Comparison of ENCODE assay signal across 1 cellular context in the genomic region with DNA sequence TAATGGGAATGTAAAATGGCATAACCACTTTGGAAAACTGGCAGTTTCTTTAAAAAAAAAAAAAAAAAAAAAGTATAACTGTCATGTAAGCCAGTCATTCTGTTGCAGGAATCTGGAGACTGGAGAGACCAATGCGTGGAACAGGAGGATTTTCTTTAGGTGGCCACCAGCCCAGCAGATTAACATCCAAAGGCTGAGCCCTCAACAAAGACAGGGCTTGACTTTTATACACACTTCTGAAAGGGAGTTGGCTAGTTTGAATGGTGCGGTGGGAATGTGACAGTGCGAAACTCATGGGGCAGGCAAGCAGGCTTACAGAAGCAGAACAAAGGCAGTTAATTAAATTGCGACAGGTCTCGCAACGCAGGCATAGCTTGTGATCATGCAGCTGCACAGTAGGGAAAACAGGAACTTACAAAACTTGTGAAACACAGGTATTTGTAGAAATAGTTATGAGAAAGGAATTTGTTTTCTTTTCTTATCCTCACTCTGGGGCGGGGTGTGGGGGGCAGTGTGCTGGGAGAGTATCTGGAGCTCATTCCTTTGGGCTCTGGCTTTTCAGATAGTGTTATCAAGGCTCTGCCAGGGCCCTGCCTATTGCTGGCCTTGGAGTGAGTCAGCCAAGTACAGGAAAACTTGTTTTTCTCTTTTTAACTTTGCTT.
TF ChIP-seq lines count a peak whose summit lies in the region.

No MANE protein-coding gene starts in this region.

TF ChIP-seq in K562, 482 proteins besides CTCF, POLR2A, EP300 and RAD21 (continued from another document and continues in another):
- TF ChIP-seq, protein P1, sequence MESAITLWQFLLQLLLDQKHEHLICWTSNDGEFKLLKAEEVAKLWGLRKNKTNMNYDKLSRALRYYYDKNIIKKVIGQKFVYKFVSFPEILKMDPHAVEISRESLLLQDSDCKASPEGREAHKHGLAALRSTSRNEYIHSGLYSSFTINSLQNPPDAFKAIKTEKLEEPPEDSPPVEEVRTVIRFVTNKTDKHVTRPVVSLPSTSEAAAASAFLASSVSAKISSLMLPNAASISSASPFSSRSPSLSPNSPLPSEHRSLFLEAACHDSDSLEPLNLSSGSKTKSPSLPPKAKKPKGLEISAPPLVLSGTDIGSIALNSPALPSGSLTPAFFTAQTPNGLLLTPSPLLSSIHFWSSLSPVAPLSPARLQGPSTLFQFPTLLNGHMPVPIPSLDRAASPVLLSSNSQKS (CRISPR knock-in tag; IDR thresholded peaks at IDR 0.05): no peak
- TF ChIP-seq PCBP2 (IDR thresholded peaks at IDR 0.05; ENCODE audit: low read depth, low read length, poor library complexity, severe bottlenecking) (no peak), PHF21A (IDR thresholded peaks at IDR 0.05; ENCODE audit: borderline replicate concordance, low read depth) (no peak), RFX5 (IDR thresholded peaks at IDR 0.05; ENCODE audit: low read depth, low read length) (no peak), BCL6 (CRISPR knock-in tag; IDR thresholded peaks at IDR 0.05) (no peak), YBX1 (IDR thresholded peaks at IDR 0.05) (no peak), ZNF79 (CRISPR knock-in tag; IDR thresholded peaks at IDR 0.05; ENCODE audit: low read depth) (0 out of 2 replicates have a peak, but pooled peaks have one; percentile 56), IRF2 (CRISPR knock-in tag; IDR thresholded peaks at IDR 0.05) (no peak), CTBP1 (IDR thresholded peaks at IDR 0.05; ENCODE audit: borderline replicate concordance) (peak; percentile 93), ZNF121 (CRISPR knock-in tag; conservative IDR thresholded peaks at IDR 0.05) (no peak), ZNF780A (CRISPR knock-in tag; IDR thresholded peaks at IDR 0.05) (no peak), PHTF2 (CRISPR knock-in tag; IDR thresholded peaks at IDR 0.05) (no peak), MYBL2 (IDR thresholded peaks at IDR 0.05; ENCODE audit: low read depth) (peak; percentile 89), MYBL2 (CRISPR knock-in tag; IDR thresholded peaks at IDR 0.05; ENCODE audit: borderline replicate concordance) (no peak), FOXM1 (IDR thresholded peaks at IDR 0.05; ENCODE audit: low read depth) (peak; percentile 96), FOXM1 (CRISPR knock-in tag; IDR thresholded peaks at IDR 0.05; ENCODE audit: low read depth) (peak; percentile 64; the same call in 1 of the 2 replicates), MIER1 (IDR thresholded peaks at IDR 0.05; ENCODE audit: low read depth) (peak; percentile 58; the same call in 1 of the 2 replicates), TBP (optimal IDR thresholded peaks at IDR 0.05; ENCODE audit: low read depth, low read length) (no peak), HIVEP1 (CRISPR knock-in tag; IDR thresholded peaks at IDR 0.05) (0 out of 2 replicates have a peak, but pooled peaks have one; percentile 40), GABPB1 (CRISPR knock-in tag; IDR thresholded peaks at IDR 0.05) (peak; percentile 54; the same call in 1 of the 2 replicates), SREBF2 (CRISPR knock-in tag; IDR thresholded peaks at IDR 0.05) (no peak), DMBX1 (CRISPR knock-in tag; IDR thresholded peaks at IDR 0.05; ENCODE audit: borderline replicate concordance) (peak; percentile 87), SMARCA4 (IDR thresholded peaks at IDR 0.05) (peak; percentile 100), SMAD2 (IDR thresholded peaks at IDR 0.05; ENCODE audit: low read depth, low read length) (no peak), NR2F6 (CRISPR knock-in tag; IDR thresholded peaks at IDR 0.05) (no peak), MCM2 (IDR thresholded peaks at IDR 0.05; ENCODE audit: low read depth) (no peak), POLR2AphosphoS5 (IDR thresholded peaks at IDR 0.05; ENCODE audit: control insufficient read depth, insufficient read depth, low read depth, low read length) (peak; percentile 85), TAF9B (IDR thresholded peaks at IDR 0.05; ENCODE audit: partially characterized antibody) (no peak), SOX6 (IDR thresholded peaks at IDR 0.05) (peak; percentile 100)
- TF ChIP-seq, protein P2, sequence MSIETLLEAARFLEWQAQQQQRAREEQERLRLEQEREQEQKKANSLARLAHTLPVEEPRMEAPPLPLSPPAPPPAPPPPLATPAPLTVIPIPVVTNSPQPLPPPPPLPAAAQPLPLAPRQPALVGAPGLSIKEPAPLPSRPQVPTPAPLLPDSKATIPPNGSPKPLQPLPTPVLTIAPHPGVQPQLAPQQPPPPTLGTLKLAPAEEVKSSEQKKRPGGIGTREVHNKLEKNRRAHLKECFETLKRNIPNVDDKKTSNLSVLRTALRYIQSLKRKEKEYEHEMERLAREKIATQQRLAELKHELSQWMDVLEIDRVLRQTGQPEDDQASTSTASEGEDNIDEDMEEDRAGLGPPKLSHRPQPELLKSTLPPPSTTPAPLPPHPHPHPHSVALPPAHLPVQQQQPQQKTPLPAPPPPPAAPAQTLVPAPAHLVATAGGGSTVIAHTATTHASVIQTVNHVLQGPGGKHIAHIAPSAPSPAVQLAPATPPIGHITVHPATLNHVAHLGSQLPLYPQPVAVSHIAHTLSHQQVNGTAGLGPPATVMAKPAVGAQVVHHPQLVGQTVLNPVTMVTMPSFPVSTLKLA (conservative IDR thresholded peaks at IDR 0.05): peak; percentile 35 to 81; a peak in 3 of 4 replicates
- TF ChIP-seq, protein P3, sequence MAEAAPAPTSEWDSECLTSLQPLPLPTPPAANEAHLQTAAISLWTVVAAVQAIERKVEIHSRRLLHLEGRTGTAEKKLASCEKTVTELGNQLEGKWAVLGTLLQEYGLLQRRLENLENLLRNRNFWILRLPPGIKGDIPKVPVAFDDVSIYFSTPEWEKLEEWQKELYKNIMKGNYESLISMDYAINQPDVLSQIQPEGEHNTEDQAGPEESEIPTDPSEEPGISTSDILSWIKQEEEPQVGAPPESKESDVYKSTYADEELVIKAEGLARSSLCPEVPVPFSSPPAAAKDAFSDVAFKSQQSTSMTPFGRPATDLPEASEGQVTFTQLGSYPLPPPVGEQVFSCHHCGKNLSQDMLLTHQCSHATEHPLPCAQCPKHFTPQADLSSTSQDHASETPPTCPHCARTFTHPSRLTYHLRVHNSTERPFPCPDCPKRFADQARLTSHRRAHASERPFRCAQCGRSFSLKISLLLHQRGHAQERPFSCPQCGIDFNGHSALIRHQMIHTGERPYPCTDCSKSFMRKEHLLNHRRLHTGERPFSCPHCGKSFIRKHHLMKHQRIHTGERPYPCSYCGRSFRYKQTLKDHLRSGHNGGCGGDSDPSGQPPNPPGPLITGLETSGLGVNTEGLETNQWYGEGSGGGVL (CRISPR knock-in tag; IDR thresholded peaks at IDR 0.05): no peak
- TF ChIP-seq, protein P4, sequence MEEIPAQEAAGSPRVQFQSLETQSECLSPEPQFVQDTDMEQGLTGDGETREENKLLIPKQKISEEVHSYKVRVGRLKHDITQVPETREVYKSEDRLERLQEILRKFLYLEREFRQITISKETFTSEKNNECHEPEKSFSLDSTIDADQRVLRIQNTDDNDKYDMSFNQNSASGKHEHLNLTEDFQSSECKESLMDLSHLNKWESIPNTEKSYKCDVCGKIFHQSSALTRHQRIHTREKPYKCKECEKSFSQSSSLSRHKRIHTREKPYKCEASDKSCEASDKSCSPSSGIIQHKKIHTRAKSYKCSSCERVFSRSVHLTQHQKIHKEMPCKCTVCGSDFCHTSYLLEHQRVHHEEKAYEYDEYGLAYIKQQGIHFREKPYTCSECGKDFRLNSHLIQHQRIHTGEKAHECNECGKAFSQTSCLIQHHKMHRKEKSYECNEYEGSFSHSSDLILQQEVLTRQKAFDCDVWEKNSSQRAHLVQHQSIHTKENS (CRISPR knock-in tag; IDR thresholded peaks at IDR 0.05): no peak
- TF ChIP-seq, protein P5, sequence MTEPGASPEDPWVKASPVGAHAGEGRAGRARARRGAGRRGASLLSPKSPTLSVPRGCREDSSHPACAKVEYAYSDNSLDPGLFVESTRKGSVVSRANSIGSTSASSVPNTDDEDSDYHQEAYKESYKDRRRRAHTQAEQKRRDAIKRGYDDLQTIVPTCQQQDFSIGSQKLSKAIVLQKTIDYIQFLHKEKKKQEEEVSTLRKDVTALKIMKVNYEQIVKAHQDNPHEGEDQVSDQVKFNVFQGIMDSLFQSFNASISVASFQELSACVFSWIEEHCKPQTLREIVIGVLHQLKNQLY (CRISPR knock-in tag; conservative IDR thresholded peaks at IDR 0.05): no peak
- TF ChIP-seq, protein P6, sequence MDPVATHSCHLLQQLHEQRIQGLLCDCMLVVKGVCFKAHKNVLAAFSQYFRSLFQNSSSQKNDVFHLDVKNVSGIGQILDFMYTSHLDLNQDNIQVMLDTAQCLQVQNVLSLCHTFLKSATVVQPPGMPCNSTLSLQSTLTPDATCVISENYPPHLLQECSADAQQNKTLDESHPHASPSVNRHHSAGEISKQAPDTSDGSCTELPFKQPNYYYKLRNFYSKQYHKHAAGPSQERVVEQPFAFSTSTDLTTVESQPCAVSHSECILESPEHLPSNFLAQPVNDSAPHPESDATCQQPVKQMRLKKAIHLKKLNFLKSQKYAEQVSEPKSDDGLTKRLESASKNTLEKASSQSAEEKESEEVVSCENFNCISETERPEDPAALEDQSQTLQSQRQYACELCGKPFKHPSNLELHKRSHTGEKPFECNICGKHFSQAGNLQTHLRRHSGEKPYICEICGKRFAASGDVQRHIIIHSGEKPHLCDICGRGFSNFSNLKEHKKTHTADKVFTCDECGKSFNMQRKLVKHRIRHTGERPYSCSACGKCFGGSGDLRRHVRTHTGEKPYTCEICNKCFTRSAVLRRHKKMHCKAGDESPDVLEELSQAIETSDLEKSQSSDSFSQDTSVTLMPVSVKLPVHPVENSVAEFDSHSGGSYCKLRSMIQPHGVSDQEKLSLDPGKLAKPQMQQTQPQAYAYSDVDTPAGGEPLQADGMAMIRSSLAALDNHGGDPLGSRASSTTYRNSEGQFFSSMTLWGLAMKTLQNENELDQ (CRISPR knock-in tag; IDR thresholded peaks at IDR 0.05; ENCODE audit: borderline replicate concordance): no peak
- TF ChIP-seq, protein P7, sequence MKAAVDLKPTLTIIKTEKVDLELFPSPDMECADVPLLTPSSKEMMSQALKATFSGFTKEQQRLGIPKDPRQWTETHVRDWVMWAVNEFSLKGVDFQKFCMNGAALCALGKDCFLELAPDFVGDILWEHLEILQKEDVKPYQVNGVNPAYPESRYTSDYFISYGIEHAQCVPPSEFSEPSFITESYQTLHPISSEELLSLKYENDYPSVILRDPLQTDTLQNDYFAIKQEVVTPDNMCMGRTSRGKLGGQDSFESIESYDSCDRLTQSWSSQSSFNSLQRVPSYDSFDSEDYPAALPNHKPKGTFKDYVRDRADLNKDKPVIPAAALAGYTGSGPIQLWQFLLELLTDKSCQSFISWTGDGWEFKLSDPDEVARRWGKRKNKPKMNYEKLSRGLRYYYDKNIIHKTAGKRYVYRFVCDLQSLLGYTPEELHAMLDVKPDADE (conservative IDR thresholded peaks at IDR 0.05; ENCODE audit: control insufficient read depth, low read depth, low read length): 0 out of 2 replicates have a peak, but pooled peaks have one; percentile 17
- TF ChIP-seq, protein P8, sequence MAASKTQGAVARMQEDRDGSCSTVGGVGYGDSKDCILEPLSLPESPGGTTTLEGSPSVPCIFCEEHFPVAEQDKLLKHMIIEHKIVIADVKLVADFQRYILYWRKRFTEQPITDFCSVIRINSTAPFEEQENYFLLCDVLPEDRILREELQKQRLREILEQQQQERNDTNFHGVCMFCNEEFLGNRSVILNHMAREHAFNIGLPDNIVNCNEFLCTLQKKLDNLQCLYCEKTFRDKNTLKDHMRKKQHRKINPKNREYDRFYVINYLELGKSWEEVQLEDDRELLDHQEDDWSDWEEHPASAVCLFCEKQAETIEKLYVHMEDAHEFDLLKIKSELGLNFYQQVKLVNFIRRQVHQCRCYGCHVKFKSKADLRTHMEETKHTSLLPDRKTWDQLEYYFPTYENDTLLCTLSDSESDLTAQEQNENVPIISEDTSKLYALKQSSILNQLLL (CRISPR knock-in tag; IDR thresholded peaks at IDR 0.05; ENCODE audit: borderline replicate concordance): no peak
- TF ChIP-seq, protein P9, sequence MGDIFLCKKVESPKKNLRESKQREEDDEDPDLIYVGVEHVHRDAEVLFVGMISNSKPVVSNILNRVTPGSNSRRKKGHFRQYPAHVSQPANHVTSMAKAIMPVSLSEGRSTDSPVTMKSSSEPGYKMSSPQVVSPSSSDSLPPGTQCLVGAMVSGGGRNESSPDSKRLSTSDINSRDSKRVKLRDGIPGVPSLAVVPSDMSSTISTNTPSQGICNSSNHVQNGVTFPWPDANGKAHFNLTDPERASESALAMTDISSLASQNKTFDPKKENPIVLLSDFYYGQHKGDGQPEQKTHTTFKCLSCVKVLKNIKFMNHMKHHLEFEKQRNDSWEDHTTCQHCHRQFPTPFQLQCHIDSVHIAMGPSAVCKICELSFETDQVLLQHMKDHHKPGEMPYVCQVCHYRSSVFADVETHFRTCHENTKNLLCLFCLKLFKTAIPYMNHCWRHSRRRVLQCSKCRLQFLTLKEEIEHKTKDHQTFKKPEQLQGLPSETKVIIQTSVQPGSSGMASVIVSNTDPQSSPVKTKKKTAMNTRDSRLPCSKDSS (IDR thresholded peaks at IDR 0.05; ENCODE audit: low read depth, partially characterized antibody): peak; percentile 64
- TF ChIP-seq, protein P10, sequence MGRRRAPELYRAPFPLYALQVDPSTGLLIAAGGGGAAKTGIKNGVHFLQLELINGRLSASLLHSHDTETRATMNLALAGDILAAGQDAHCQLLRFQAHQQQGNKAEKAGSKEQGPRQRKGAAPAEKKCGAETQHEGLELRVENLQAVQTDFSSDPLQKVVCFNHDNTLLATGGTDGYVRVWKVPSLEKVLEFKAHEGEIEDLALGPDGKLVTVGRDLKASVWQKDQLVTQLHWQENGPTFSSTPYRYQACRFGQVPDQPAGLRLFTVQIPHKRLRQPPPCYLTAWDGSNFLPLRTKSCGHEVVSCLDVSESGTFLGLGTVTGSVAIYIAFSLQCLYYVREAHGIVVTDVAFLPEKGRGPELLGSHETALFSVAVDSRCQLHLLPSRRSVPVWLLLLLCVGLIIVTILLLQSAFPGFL (CRISPR knock-in tag; IDR thresholded peaks at IDR 0.05): no peak
- TF ChIP-seq, protein P11, sequence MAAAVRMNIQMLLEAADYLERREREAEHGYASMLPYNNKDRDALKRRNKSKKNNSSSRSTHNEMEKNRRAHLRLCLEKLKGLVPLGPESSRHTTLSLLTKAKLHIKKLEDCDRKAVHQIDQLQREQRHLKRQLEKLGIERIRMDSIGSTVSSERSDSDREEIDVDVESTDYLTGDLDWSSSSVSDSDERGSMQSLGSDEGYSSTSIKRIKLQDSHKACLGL (CRISPR knock-in tag; IDR thresholded peaks at IDR 0.05; ENCODE audit: borderline replicate concordance, poor library complexity, severe bottlenecking): no peak
- TF ChIP-seq, protein P12, sequence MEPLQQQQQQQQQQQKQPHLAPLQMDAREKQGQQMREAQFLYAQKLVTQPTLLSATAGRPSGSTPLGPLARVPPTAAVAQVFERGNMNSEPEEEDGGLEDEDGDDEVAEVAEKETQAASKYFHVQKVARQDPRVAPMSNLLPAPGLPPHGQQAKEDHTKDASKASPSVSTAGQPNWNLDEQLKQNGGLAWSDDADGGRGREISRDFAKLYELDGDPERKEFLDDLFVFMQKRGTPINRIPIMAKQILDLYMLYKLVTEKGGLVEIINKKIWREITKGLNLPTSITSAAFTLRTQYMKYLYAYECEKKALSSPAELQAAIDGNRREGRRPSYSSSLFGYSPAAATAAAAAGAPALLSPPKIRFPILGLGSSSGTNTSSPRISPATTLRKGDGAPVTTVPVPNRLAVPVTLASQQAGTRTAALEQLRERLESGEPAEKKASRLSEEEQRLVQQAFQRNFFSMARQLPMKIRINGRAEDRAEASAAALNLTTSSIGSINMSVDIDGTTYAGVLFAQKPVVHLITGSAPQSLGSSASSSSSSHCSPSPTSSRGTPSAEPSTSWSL (CRISPR knock-in tag; IDR thresholded peaks at IDR 0.05; ENCODE audit: borderline replicate concordance): no peak
